ENCODE assay signal across 22 cellular contexts in the genomic region with DNA sequence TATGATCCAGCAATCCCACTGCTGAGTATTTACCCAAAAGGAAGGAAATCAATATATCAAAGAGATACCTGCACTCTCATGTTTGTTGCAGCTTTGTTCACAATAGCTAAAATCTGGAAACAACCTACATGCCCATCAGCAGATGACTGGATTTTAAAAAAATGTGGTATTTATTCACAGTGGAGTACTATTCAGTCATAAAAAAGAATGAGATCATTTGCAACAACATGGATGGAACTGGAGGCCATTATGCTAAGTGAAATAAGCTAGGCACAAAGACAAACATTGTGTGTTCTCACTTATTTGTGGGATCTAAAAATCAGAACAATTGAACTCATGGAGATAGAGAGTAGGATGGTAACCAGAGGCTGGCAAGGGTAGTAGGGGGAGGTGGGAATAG.
"Had no signal": no experiment of that assay in that cellular context is flagged by ENCODE, and none has a peak within 500 bp of the region (broad histone marks: within the 10 kb centered on the region; RNA-seq: fewer than 3 reads in every experiment).

No MANE protein-coding gene starts in this region.

- H3K9me3 ChIP-seq: MG63, Peyer's patch, SJCRH30 had no signal

- ATAC-seq: PC-3, Right ventricle myocardium inferior had no signal

- H3K27ac ChIP-seq: Peyer's patch, SJCRH30, SK-N-MC had no signal

- H3K4me1 ChIP-seq: SJCRH30 had no signal

- H3K36me3 ChIP-seq: MG63, SJCRH30 had no signal

- H3K27me3 ChIP-seq: MG63, Peyer's patch, SJCRH30 had no signal

- DNase-seq: Karpas-422; KG1; MG63; NCI-H1092 treated with DMSO at 0.1 percent for 48 hours; NCI-H1436; NCI-H187; NCI-H2029; NCI-H2081 treated with DMSO at 0.1 percent for 48 hours; NCI-H2171; NCI-H226; NCI-H446; NCI-H510A; NCI-H524 treated with DMSO at 0.1 percent for 48 hours; NCI-H69; NCI-H774; NK-92 treated with Interleukin-12 subunit alpha and Interleukin-12 subunit beta, amount 100 ng/mL, for 24 hours; PC-3; Peyer's patch; SHP77 treated with DMSO at 0.1 percent for 48 hours; SJCRH30 had no signal

- H3K4me3 ChIP-seq: MG63, Peyer's patch, SJCRH30, SK-N-MC had no signal
